Comparison of ENCODE assay signal across 6 cellular contexts in the genomic region with DNA sequence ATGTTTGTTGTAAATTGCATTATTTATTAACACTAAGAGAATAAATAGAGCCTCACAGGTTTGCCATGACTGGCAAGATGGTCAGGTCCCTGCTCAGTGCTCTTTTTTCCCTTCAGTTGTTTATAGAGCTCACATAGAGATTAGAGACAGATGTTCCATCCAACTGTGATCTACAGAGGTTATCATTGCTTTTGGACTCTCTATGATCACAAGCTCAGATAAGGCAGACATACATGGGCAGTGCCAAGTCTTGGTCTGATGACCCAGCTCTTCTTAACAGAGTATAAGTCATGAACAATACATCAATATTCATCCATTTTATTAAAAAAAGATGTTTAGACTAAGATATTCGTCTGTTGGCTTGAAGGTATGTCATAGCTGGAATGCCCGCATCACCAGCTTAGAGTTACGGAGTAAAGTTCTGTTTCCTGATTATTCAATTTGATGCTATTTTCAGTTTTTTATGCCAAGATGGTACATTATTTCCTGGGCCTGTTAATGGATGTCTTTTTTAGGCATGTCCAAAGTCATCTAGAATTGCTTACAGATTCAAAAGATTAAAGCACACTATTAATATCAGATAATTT.
"Had no signal": no experiment of that assay in that cellular context is flagged by ENCODE, and none has a peak within 500 bp of the region (broad histone marks: within the 10 kb centered on the region; RNA-seq: fewer than 3 reads in every experiment).

No MANE protein-coding gene starts in this region.

- H2AFZ ChIP-seq: GM23338 had no signal

- DNase-seq: H9, HCEC 1CT, IMR-90, KG1 had no signal

- H3K4me2 ChIP-seq: GM23338 had no signal

- H3K4me3 ChIP-seq: GM23338, K562 had no signal

- ATAC-seq: GM23338, K562 had no signal
